Comparison of ENCODE assay signal across 8 cellular contexts in genomic region chr6:78353040-78353439, GRCh38.
"Had no signal": no experiment of that assay in that cellular context is flagged by ENCODE, and none has a peak within 500 bp of the region (broad histone marks: within the 10 kb centered on the region; RNA-seq: fewer than 3 reads in every experiment).

No MANE protein-coding gene starts in this region.

- H2AFZ ChIP-seq: GM23248, GM23338 had no signal

- H3K36me3 ChIP-seq: HAP-1 had no signal

- DNase-seq: GM23248, GOT3, H7, H9, HCEC 1CT, HFFc6 had no signal

- H3K4me2 ChIP-seq: GM23338 had no signal

- H3K4me3 ChIP-seq: GM23248, GM23338, HAP-1 had no signal

- H3K9me3 ChIP-seq: HAP-1 had no signal

- H3K9ac ChIP-seq: GM23248 had no signal

- H3K27ac ChIP-seq: GM23248 had no signal
